1 cellular context compared by ENCODE assay signal in genomic region chr4:602559-602942, GRCh38.
TF ChIP-seq lines count a peak whose summit lies in the region.

No MANE protein-coding gene starts in this region.

TF ChIP-seq in HepG2, 621 proteins besides CTCF, POLR2A, EP300 and RAD21 (continued from another document and continues in another):
- TF ChIP-seq ZNF709 (CRISPR knock-in tag; IDR thresholded peaks at IDR 0.05) (no peak), TGIF2 (CRISPR knock-in tag; IDR thresholded peaks at IDR 0.05) (no peak), REST (IDR thresholded peaks at IDR 0.05; ENCODE audit: borderline replicate concordance in 1 of 2, low read depth in 1 of 2, low read length in 2 of 2) (no peak), ZKSCAN1 (IDR thresholded peaks at IDR 0.05; ENCODE audit: low read length) (no peak), KDM3A (CRISPR knock-in tag; IDR thresholded peaks at IDR 0.05; ENCODE audit: low read depth) (no peak), ZNF883 (CRISPR knock-in tag; IDR thresholded peaks at IDR 0.05; ENCODE audit: not compliant biosample characterization) (peak; percentile 20), GMEB2 (CRISPR knock-in tag; IDR thresholded peaks at IDR 0.05; ENCODE audit: low read depth) (no peak), HIVEP1 (CRISPR knock-in tag; IDR thresholded peaks at IDR 0.05) (no peak), ZNF280D (CRISPR knock-in tag; IDR thresholded peaks at IDR 0.05) (no peak), ZNF713 (CRISPR knock-in tag; IDR thresholded peaks at IDR 0.05) (no peak), CHD2 (IDR thresholded peaks at IDR 0.05; ENCODE audit: low read depth, low read length) (no peak), ZNF784 (CRISPR knock-in tag; IDR thresholded peaks at IDR 0.05; ENCODE audit: borderline replicate concordance) (no peak), REL (CRISPR knock-in tag; conservative IDR thresholded peaks at IDR 0.05) (no peak), MYC (CRISPR knock-in tag; IDR thresholded peaks at IDR 0.05; ENCODE audit: borderline replicate concordance) (no peak; the same call in 1 of the 2 replicates), HNRNPL (IDR thresholded peaks at IDR 0.05; ENCODE audit: low read depth, low read length) (no peak), SOX13 (IDR thresholded peaks at IDR 0.05) (no peak), SOX13 (CRISPR knock-in tag; conservative IDR thresholded peaks at IDR 0.05 in 1 of 2, IDR thresholded peaks at IDR 0.05 in 1 of 2) (no peak), SNRNP70 (IDR thresholded peaks at IDR 0.05; ENCODE audit: low read depth, low read length) (no peak), FOXA3 (CRISPR knock-in tag; IDR thresholded peaks at IDR 0.05) (peak; percentile 19; the same call in 1 of the 2 replicates), ZFP41 (CRISPR knock-in tag; IDR thresholded peaks at IDR 0.05; ENCODE audit: borderline replicate concordance) (no peak), IRX3 (CRISPR knock-in tag; IDR thresholded peaks at IDR 0.05; ENCODE audit: borderline replicate concordance, low read depth) (no peak), NR2C2 (CRISPR knock-in tag; IDR thresholded peaks at IDR 0.05; ENCODE audit: borderline replicate concordance) (peak; percentile 45; the same call in 1 of the 2 replicates), MZF1 (CRISPR knock-in tag; IDR thresholded peaks at IDR 0.05; ENCODE audit: borderline replicate concordance) (no peak), FOSL2 (CRISPR knock-in tag; IDR thresholded peaks at IDR 0.05) (peak; percentile 39), SIX4 (CRISPR knock-in tag; IDR thresholded peaks at IDR 0.05) (no peak), ATM (IDR thresholded peaks at IDR 0.05; ENCODE audit: borderline replicate concordance) (no peak), ZNF207 (IDR thresholded peaks at IDR 0.05; ENCODE audit: borderline replicate concordance) (no peak), ZNF468 (CRISPR knock-in tag; IDR thresholded peaks at IDR 0.05) (no peak), SATB2 (CRISPR knock-in tag; IDR thresholded peaks at IDR 0.05) (no peak), ZNF136 (CRISPR knock-in tag; IDR thresholded peaks at IDR 0.05; ENCODE audit: low read depth) (no peak), MAFK (conservative IDR thresholded peaks at IDR 0.05 in 1 of 2, IDR thresholded peaks at IDR 0.05 in 1 of 2; ENCODE audit: low read length in 2 of 2) (no peak), RFXAP (CRISPR knock-in tag; IDR thresholded peaks at IDR 0.05; ENCODE audit: borderline replicate concordance) (no peak), ARHGAP35 (CRISPR knock-in tag; IDR thresholded peaks at IDR 0.05; ENCODE audit: borderline replicate concordance) (no peak), TSC22D2 (CRISPR knock-in tag; IDR thresholded peaks at IDR 0.05; ENCODE audit: borderline replicate concordance) (no peak)
- TF ChIP-seq, protein P1, sequence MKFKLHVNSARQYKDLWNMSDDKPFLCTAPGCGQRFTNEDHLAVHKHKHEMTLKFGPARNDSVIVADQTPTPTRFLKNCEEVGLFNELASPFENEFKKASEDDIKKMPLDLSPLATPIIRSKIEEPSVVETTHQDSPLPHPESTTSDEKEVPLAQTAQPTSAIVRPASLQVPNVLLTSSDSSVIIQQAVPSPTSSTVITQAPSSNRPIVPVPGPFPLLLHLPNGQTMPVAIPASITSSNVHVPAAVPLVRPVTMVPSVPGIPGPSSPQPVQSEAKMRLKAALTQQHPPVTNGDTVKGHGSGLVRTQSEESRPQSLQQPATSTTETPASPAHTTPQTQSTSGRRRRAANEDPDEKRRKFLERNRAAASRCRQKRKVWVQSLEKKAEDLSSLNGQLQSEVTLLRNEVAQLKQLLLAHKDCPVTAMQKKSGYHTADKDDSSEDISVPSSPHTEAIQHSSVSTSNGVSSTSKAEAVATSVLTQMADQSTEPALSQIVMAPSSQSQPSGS (CRISPR knock-in tag; IDR thresholded peaks at IDR 0.05): 0 out of 2 replicates have a peak, but pooled peaks have one; percentile 32
- TF ChIP-seq, protein P2, sequence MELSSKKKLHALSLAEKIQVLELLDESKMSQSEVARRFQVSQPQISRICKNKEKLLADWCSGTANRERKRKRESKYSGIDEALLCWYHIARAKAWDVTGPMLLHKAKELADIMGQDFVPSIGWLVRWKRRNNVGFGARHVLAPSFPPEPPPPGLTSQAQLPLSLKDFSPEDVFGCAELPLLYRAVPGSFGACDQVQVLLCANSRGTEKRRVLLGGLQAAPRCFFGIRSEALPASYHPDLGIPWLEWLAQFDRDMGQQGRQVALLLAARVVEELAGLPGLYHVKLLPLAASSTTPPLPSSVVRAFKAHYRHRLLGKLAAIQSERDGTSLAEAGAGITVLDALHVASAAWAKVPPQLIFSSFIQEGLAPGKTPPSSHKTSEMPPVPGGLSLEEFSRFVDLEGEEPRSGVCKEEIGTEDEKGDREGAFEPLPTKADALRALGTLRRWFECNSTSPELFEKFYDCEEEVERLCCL (CRISPR knock-in tag; IDR thresholded peaks at IDR 0.05; ENCODE audit: borderline replicate concordance): no peak
- TF ChIP-seq, protein P3, sequence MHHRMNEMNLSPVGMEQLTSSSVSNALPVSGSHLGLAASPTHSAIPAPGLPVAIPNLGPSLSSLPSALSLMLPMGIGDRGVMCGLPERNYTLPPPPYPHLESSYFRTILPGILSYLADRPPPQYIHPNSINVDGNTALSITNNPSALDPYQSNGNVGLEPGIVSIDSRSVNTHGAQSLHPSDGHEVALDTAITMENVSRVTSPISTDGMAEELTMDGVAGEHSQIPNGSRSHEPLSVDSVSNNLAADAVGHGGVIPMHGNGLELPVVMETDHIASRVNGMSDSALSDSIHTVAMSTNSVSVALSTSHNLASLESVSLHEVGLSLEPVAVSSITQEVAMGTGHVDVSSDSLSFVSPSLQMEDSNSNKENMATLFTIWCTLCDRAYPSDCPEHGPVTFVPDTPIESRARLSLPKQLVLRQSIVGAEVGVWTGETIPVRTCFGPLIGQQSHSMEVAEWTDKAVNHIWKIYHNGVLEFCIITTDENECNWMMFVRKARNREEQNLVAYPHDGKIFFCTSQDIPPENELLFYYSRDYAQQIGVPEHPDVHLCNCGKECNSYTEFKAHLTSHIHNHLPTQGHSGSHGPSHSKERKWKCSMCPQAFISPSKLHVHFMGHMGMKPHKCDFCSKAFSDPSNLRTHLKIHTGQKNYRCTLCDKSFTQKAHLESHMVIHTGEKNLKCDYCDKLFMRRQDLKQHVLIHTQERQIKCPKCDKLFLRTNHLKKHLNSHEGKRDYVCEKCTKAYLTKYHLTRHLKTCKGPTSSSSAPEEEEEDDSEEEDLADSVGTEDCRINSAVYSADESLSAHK (CRISPR knock-in tag; IDR thresholded peaks at IDR 0.05; ENCODE audit: borderline replicate concordance): no peak
- TF ChIP-seq, protein P4, sequence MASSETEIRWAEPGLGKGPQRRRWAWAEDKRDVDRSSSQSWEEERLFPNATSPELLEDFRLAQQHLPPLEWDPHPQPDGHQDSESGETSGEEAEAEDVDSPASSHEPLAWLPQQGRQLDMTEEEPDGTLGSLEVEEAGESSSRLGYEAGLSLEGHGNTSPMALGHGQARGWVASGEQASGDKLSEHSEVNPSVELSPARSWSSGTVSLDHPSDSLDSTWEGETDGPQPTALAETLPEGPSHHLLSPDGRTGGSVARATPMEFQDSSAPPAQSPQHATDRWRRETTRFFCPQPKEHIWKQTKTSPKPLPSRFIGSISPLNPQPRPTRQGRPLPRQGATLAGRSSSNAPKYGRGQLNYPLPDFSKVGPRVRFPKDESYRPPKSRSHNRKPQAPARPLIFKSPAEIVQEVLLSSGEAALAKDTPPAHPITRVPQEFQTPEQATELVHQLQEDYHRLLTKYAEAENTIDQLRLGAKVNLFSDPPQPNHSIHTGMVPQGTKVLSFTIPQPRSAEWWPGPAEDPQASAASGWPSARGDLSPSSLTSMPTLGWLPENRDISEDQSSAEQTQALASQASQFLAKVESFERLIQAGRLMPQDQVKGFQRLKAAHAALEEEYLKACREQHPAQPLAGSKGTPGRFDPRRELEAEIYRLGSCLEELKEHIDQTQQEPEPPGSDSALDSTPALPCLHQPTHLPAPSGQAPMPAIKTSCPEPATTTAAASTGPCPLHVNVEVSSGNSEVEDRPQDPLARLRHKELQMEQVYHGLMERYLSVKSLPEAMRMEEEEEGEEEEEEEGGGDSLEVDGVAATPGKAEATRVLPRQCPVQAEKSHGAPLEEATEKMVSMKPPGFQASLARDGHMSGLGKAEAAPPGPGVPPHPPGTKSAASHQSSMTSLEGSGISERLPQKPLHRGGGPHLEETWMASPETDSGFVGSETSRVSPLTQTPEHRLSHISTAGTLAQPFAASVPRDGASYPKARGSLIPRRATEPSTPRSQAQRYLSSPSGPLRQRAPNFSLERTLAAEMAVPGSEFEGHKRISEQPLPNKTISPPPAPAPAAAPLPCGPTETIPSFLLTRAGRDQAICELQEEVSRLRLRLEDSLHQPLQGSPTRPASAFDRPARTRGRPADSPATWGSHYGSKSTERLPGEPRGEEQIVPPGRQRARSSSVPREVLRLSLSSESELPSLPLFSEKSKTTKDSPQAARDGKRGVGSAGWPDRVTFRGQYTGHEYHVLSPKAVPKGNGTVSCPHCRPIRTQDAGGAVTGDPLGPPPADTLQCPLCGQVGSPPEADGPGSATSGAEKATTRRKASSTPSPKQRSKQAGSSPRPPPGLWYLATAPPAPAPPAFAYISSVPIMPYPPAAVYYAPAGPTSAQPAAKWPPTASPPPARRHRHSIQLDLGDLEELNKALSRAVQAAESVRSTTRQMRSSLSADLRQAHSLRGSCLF (CRISPR knock-in tag; IDR thresholded peaks at IDR 0.05; ENCODE audit: borderline replicate concordance): no peak
- TF ChIP-seq, protein P5, sequence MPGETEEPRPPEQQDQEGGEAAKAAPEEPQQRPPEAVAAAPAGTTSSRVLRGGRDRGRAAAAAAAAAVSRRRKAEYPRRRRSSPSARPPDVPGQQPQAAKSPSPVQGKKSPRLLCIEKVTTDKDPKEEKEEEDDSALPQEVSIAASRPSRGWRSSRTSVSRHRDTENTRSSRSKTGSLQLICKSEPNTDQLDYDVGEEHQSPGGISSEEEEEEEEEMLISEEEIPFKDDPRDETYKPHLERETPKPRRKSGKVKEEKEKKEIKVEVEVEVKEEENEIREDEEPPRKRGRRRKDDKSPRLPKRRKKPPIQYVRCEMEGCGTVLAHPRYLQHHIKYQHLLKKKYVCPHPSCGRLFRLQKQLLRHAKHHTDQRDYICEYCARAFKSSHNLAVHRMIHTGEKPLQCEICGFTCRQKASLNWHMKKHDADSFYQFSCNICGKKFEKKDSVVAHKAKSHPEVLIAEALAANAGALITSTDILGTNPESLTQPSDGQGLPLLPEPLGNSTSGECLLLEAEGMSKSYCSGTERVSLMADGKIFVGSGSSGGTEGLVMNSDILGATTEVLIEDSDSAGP (CRISPR knock-in tag; IDR thresholded peaks at IDR 0.05; ENCODE audit: borderline replicate concordance): peak; percentile 22; the same call in 1 of the 2 replicates
